Comparison of ENCODE assay signal across 1 cellular context in the genomic region with DNA sequence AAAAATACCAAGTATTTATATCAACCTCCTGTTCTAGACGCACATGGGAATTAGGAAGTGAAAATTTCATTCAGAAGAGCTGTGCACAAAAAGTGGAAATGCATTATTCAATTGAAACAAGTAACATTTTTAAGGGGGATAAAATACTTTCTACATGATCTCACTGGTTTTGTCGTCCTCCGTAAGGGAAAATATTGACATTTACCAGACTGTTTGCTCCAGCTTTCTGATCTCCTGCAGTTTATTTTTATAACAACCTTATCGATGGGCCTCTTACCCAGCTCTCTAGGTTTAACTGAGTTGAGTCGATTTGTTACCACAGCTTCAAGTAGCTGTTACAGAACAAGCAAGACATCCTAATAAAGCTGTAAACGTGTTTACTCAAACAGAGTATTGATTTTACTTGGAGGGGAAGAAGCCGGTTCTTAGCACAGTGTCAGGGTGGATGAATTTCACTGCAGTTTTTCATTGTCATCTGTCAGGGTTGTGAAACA.
TF ChIP-seq lines count a peak whose summit lies in the region.

No MANE protein-coding gene starts in this region.

TF ChIP-seq in HepG2, 621 proteins besides CTCF, POLR2A, EP300 and RAD21 (continued from another document):
- peak; percentile 34; the same call in 1 of the 2 replicates for TF ChIP-seq NFIC (IDR thresholded peaks at IDR 0.05; ENCODE audit: low read length)
